In the genomic region with DNA sequence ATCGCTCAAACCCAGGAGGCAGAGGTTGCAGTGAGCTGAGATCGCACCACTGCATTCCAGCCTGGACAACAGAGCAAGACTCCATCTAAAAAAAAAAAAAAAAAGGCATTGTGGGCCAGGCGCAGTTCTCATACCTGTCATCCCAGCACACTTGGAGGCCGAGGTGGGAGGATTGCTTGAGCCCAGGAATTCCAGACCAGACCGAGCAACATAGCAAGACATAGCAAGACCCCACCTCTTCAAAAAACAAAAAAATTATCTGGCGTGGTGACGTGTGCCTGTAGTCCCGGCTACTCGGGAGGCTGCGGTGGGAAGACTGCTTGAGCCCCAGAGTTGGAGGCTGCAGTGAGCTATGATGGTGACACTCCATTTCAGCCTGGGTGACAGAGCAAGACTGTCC, we compare ENCODE assay signal across 25 cellular contexts. TPM values are rescaled to one million over a fixed set of nuclear protein-coding genes. Genes with fewer than 3 reads are reported as not detected.
DNase-seq lines count a peak whose midpoint lies in the region; ATAC-seq, FAIRE-seq and TF ChIP-seq lines count a peak whose summit lies in the region.
"Had no signal": no experiment of that assay in that cellular context is flagged by ENCODE, and none has a peak within 500 bp of the region (broad histone marks: within the 10 kb centered on the region; RNA-seq: fewer than 3 reads in every experiment).

No MANE protein-coding gene starts in this region.

- no peak for DNase-seq in A673 (ENCODE audit: low spot score)
- DNase-seq in WTC11 (ENCODE audit: low spot score): no peak
- DNase-seq in endothelial cell of umbilical vein (ENCODE audit: low read depth, low spot score): no peak
- no peak for DNase-seq in osteocyte (ENCODE audit: extremely low spot score, unreplicated experiment)
- no peak for DNase-seq in lower lobe of right lung
- no peak for DNase-seq in HuH-7 (ENCODE audit: low spot score)
- DNase-seq: BE2C; DMS53; GDM1; H7; NCI-H1105; NCI-H2029 treated with DMSO at 0.1 percent for 48 hours; NCI-H2171; NCI-H345; NCI-H524; NCI-H774; NK-92 treated with Interleukin-12 subunit alpha and Interleukin-12 subunit beta, amount 100 ng/mL, for 24 hours had no signal

- H3K4me3 Mint-ChIP-seq in WTC11 (no peak overlapping the region), osteocyte (ENCODE audit: unreplicated experiment) (no peak overlapping the region)

- BruUV-seq in A673 (replicated peaks; lab: Mats Ljungman, UMichigan) (no TSS peak), endothelial cell of umbilical vein (replicated peaks; lab: Mats Ljungman, UMichigan) (no TSS peak)

- no peak for TF ChIP-seq CTCF in A673 (conservative IDR thresholded peaks at IDR 0.05; ENCODE audit: low read depth, low read length)
- no peak for TF ChIP-seq CTCF in WTC11 (IDR thresholded peaks at IDR 0.05)
- no peak for TF ChIP-seq CTCF in endothelial cell of umbilical vein (IDR thresholded peaks at IDR 0.05; ENCODE audit: extremely low read depth in 1 of 2, insufficient read depth in 1 of 2, low read depth in 1 of 2, low read length in 2 of 2)
- TF ChIP-seq CTCF in osteocyte (IDR thresholded peaks at IDR 0.05): no peak
- TF ChIP-seq CTCF in lower lobe of right lung (IDR thresholded peaks at IDR 0.05): no peak

- CTCF ChIA-PET in A673 (lab: Charles Lee): no interaction called here
- CTCF ChIA-PET in WTC11 (lab: Charles Lee): interaction anchor here (1.0 to 2.4 kb wide), 2 partner anchors 10 to 16 kb away, joined by 4 to 8 read pairs; no protein-coding TSS in a partner anchor
- CTCF ChIA-PET in endothelial cell of umbilical vein (lab: Charles Lee): interaction anchor here (0.7 to 1.3 kb wide), 4 partner anchors 10 to 18 kb away, joined by 3 to 6 read pairs (median 4); partner anchors contain the start of gene PIP5K1C

- no peak for TF ChIP-seq POLR2A in endothelial cell of umbilical vein (IDR thresholded peaks at IDR 0.05; ENCODE audit: low read depth, low read length)

- POLR2A ChIA-PET in A673 (lab: Charles Lee; ENCODE audit: low non-redundant PET) (interaction anchor here (0.9 kb wide), 1 partner anchor 22 kb away, joined by 18 read pairs; no protein-coding TSS in a partner anchor), WTC11 (lab: Charles Lee) (no interaction called here), endothelial cell of umbilical vein (lab: Charles Lee) (interaction anchor here (1.1 to 1.2 kb wide), 2 partner anchors 8 to 11 kb away, joined by 3 read pairs; no protein-coding TSS in a partner anchor)

- ATAC-seq in WTC11 (no peak), lower lobe of right lung (no peak), HG02938 (IDR thresholded peaks at IDR 0.05; ENCODE audit: unreplicated experiment) (no peak)

- intact Hi-C loops in A673 (cut with micrococcal nuclease; ENCODE audit: unreplicated experiment): no loop called here
- intact Hi-C loops in endothelial cell of umbilical vein (cut with micrococcal nuclease): no loop called here
- intact Hi-C loops in lower lobe of right lung (cut with DNase I): no loop called here

- no peaks in the 10 kb centered on the region for H3K27me3 ChIP-seq in A673 (replicated peaks; ENCODE audit: insufficient read depth, low read depth, low read length, poor library complexity)
- H3K27me3 ChIP-seq in endothelial cell of umbilical vein (ENCODE audit: control insufficient read depth in 2 of 2, insufficient read depth in 2 of 2, low read length in 2 of 2): no peaks in the 10 kb centered on the region
- H3K27me3 ChIP-seq in lower lobe of right lung (ENCODE audit: low read depth): no peaks in the 10 kb centered on the region
- H3K27me3 ChIP-seq: BE2C, SJCRH30 had no signal

- dilution Hi-C loops in endothelial cell of umbilical vein (cut with MboI; ENCODE audit: extremely low pct_ligation_motif_present, low sequenced_read_pairs): no loop called here

- no peaks in the 10 kb centered on the region for H3K36me3 ChIP-seq in A673 (ENCODE audit: insufficient read depth, low read length, poor library complexity, severe bottlenecking)
- peaks cover 0 to 2% of the 10 kb centered on the region in 2 experiments for H3K36me3 ChIP-seq in endothelial cell of umbilical vein (ENCODE audit: control insufficient read depth in 2 of 2, extremely low read depth in 1 of 2, insufficient read depth in 2 of 2, low read length in 2 of 2)
- H3K36me3 ChIP-seq in lower lobe of right lung: peaks cover 13% of the 10 kb centered on the region
- H3K36me3 ChIP-seq: BE2C, SJCRH30 had no signal

- H4K20me1 ChIP-seq in endothelial cell of umbilical vein (replicated peaks; ENCODE audit: control insufficient read depth, extremely low read depth, insufficient read depth, low read length): no peaks in the 10 kb centered on the region

- H3K79me2 ChIP-seq in endothelial cell of umbilical vein (ENCODE audit: control insufficient read depth, insufficient read depth, low read length): peaks cover 8% of the 10 kb centered on the region

- H2AFZ ChIP-seq in endothelial cell of umbilical vein (ENCODE audit: low read depth, low read length): no peak overlapping the region

- no peaks in the 10 kb centered on the region for H3K9me1 ChIP-seq in endothelial cell of umbilical vein (replicated peaks; ENCODE audit: control insufficient read depth, extremely low read depth, insufficient read depth, low read length)

- no peak overlapping the region for H3K27ac Mint-ChIP-seq in WTC11
- peak overlapping the region; percentile 94 for H3K27ac Mint-ChIP-seq in osteocyte (ENCODE audit: unreplicated experiment)

- H3K9me3 ChIP-seq in A673 (ENCODE audit: low read depth, low read length, poor library complexity, severe bottlenecking) (peaks cover 8% of the 10 kb centered on the region), endothelial cell of umbilical vein (replicated peaks; ENCODE audit: control insufficient read depth, insufficient read depth, low read length) (no peaks in the 10 kb centered on the region), lower lobe of right lung (peaks cover 7% of the 10 kb centered on the region)
- H3K9me3 ChIP-seq: SJCRH30 had no signal

- H3K4me3 ChIP-seq in A673 (ENCODE audit: low read depth, low read length, poor library complexity, severe bottlenecking): no peak overlapping the region
- H3K4me3 ChIP-seq in endothelial cell of umbilical vein (replicated peaks in 1 of 3; ENCODE audit: insufficient read depth in 1 of 3, low read depth in 1 of 3, low read length in 3 of 3): no peak overlapping the region
- no peak overlapping the region for H3K4me3 ChIP-seq in lower lobe of right lung
- H3K4me3 ChIP-seq: SJCRH30 had no signal

- H3K9me3 Mint-ChIP-seq in WTC11 (peaks cover 13% of the 10 kb centered on the region), osteocyte (ENCODE audit: unreplicated experiment) (no peaks in the 10 kb centered on the region)

- H3K27me3 Mint-ChIP-seq in WTC11 (ENCODE audit: low read depth): no peaks in the 10 kb centered on the region
- no peaks in the 10 kb centered on the region for H3K27me3 Mint-ChIP-seq in osteocyte (ENCODE audit: unreplicated experiment)

- H3K4me1 Mint-ChIP-seq in WTC11: peaks cover 36% of the 10 kb centered on the region
- peaks cover 44% of the 10 kb centered on the region for H3K4me1 Mint-ChIP-seq in osteocyte (ENCODE audit: unreplicated experiment)

- H3K4me1 ChIP-seq in A673 (ENCODE audit: insufficient read depth, low read length, poor library complexity, severe bottlenecking) (peaks cover 14% of the 10 kb centered on the region), endothelial cell of umbilical vein (ENCODE audit: control insufficient read depth, extremely low read depth, insufficient read depth, low read length) (peaks cover 15% of the 10 kb centered on the region), lower lobe of right lung (peaks cover 8% of the 10 kb centered on the region)
- H3K4me1 ChIP-seq: BE2C had no signal

- H3K36me3 Mint-ChIP-seq in WTC11 (peaks cover 20% of the 10 kb centered on the region), osteocyte (ENCODE audit: unreplicated experiment) (peaks cover 10% of the 10 kb centered on the region)

- no peak overlapping the region for H3K9ac ChIP-seq in endothelial cell of umbilical vein (replicated peaks; ENCODE audit: extremely low read depth, insufficient read depth, low read length)
- H3K9ac ChIP-seq: KMS-11 had no signal

- no peak overlapping the region for H3K4me2 ChIP-seq in endothelial cell of umbilical vein (ENCODE audit: insufficient read depth, low read length)
- H3K4me2 ChIP-seq: KMS-11 had no signal

- no peak for FAIRE-seq in endothelial cell of umbilical vein (lab: Jason Lieb, UNC)
- FAIRE-seq: A204.1, D721Med, GM18507, GM19239 had no signal

- H3K27ac ChIP-seq in A673 (ENCODE audit: low read depth, low read length, poor library complexity, severe bottlenecking) (peak overlapping the region; percentile 83), endothelial cell of umbilical vein (ENCODE audit: insufficient read depth, low read depth, low read length) (peak overlapping the region; percentile 16), lower lobe of right lung (no peak overlapping the region)
- H3K27ac ChIP-seq: KMS-11 had no signal

RNA-seq across cellular contexts. Expression of gene PIP5K1C, which starts 18.0 kb away (rescaled TPM):
- total RNA-seq in A673 (2021) (35.5 and 36.8 TPM in 2 replicates), WTC11 (2021) (34.0 to 36.2 TPM (median 36.0 TPM) in 3 replicates), endothelial cell of umbilical vein (79.5 and 82.2 TPM in 2 replicates), osteocyte (73.0 and 75.7 TPM in 2 replicates), lower lobe of right lung (43.6 TPM)
- polyA plus RNA-seq in endothelial cell of umbilical vein: 31.6 and 37.4 TPM in 2 replicates
- 21.9 and 29.3 TPM in 2 replicates for polyA plus RNA-seq in endothelial cell of umbilical vein (2011; cell fraction: cytosol; rRNA removed)
- 26.6 and 29.6 TPM in 2 replicates for polyA plus RNA-seq in endothelial cell of umbilical vein (2011; cell fraction: nucleus; rRNA removed)
- polyA plus RNA-seq in endothelial cell of umbilical vein (2012): 39.9 and 60.9 TPM in 2 replicates
- 41.3 and 47.5 TPM in 2 replicates for polyA minus RNA-seq in endothelial cell of umbilical vein
- polyA minus RNA-seq in endothelial cell of umbilical vein (2011; cell fraction: cytosol; rRNA and poly(A)+ RNA removed): 22.0 TPM
- polyA minus RNA-seq in endothelial cell of umbilical vein (2011; cell fraction: nucleus; rRNA and poly(A)+ RNA removed): 18.5 and 24.7 TPM in 2 replicates

RNA-seq across cellular contexts. Expression of gene TJP3, which starts 25.9 kb away (rescaled TPM):
- 0.63 TPM in 1 of 2 replicates, not detected in the other for total RNA-seq in A673 (2021)
- total RNA-seq in WTC11 (2021): 36.2 to 44.0 TPM (median 39.7 TPM) in 3 replicates
- not detected in 2 replicates for total RNA-seq in endothelial cell of umbilical vein
- 0.10 TPM in 1 of 2 replicates, not detected in the other for polyA plus RNA-seq in endothelial cell of umbilical vein
- not detected in 2 replicates for polyA plus RNA-seq in endothelial cell of umbilical vein (2011; cell fraction: cytosol; rRNA removed)
- polyA plus RNA-seq in endothelial cell of umbilical vein (2011; cell fraction: nucleus; rRNA removed): not detected in 2 replicates
- polyA plus RNA-seq in endothelial cell of umbilical vein (2012): not detected in 2 replicates
- polyA minus RNA-seq in endothelial cell of umbilical vein: not detected in 2 replicates
- 7.7 TPM for polyA minus RNA-seq in endothelial cell of umbilical vein (2011; cell fraction: cytosol; rRNA and poly(A)+ RNA removed)
- not detected in 2 replicates for polyA minus RNA-seq in endothelial cell of umbilical vein (2011; cell fraction: nucleus; rRNA and poly(A)+ RNA removed)
- total RNA-seq in osteocyte: not detected in 2 replicates
- total RNA-seq in lower lobe of right lung: 34.4 TPM
- total RNA-seq: HT1080, SJCRH30 had no signal

RNA-seq across cellular contexts. Expression of gene CACTIN, which starts 55.7 kb away (rescaled TPM):
- total RNA-seq in A673 (2021): 35.9 and 36.3 TPM in 2 replicates
- 39.3 to 43.0 TPM (median 42.2 TPM) in 3 replicates for total RNA-seq in WTC11 (2021)
- 36.1 and 36.4 TPM in 2 replicates for total RNA-seq in endothelial cell of umbilical vein
- polyA plus RNA-seq in endothelial cell of umbilical vein: 29.7 and 31.8 TPM in 2 replicates
- 17.9 and 20.7 TPM in 2 replicates for polyA plus RNA-seq in endothelial cell of umbilical vein (2011; cell fraction: cytosol; rRNA removed)
- polyA plus RNA-seq in endothelial cell of umbilical vein (2011; cell fraction: nucleus; rRNA removed): 41.8 and 42.0 TPM in 2 replicates
- 21.8 and 23.9 TPM in 2 replicates for polyA plus RNA-seq in endothelial cell of umbilical vein (2012)
- polyA minus RNA-seq in endothelial cell of umbilical vein: 15.8 and 18.3 TPM in 2 replicates
- 17.1 TPM for polyA minus RNA-seq in endothelial cell of umbilical vein (2011; cell fraction: cytosol; rRNA and poly(A)+ RNA removed)
- polyA minus RNA-seq in endothelial cell of umbilical vein (2011; cell fraction: nucleus; rRNA and poly(A)+ RNA removed): 8.3 and 17.3 TPM in 2 replicates
- 24.7 and 26.6 TPM in 2 replicates for total RNA-seq in osteocyte
- total RNA-seq in lower lobe of right lung: 20.3 TPM

Comparison
In these comparisons a context has a peak if more than half of its experiments do, and no peak if none do; other contexts are left out.
1. RNA of gene TJP3, which starts 25.9 kb away (total RNA-seq): 36.2 to 44.0 TPM in WTC11 and 34.4 TPM in lower lobe of right lung (single experiment); not detected in osteocyte, 0.63 TPM in A673 and not detected in endothelial cell of umbilical vein; every median in the first group is over 10 times any median in the second.